In genomic region chr21:33973268-33973667, GRCh38 we compare ENCODE assay signal across 1 cellular context.
TF ChIP-seq lines count a peak whose summit lies in the region.

No MANE protein-coding gene starts in this region.

TF ChIP-seq in K562, 482 proteins besides CTCF, POLR2A, EP300 and RAD21 (continued from another document):
- no peak for TF ChIP-seq HMGXB4 (CRISPR knock-in tag; IDR thresholded peaks at IDR 0.05)
- no peak for TF ChIP-seq PCBP1 (IDR thresholded peaks at IDR 0.05; ENCODE audit: low read depth, low read length, poor library complexity, severe bottlenecking)
- no peak for TF ChIP-seq ZNF253 (CRISPR knock-in tag; conservative IDR thresholded peaks at IDR 0.05)
- TF ChIP-seq POLR2B (IDR thresholded peaks at IDR 0.05; ENCODE audit: low read depth, partially characterized antibody) = no peak
- TF ChIP-seq RFX1 (IDR thresholded peaks at IDR 0.05) = no peak
- TF ChIP-seq KHSRP (IDR thresholded peaks at IDR 0.05) = no peak
- TF ChIP-seq JUN (IDR thresholded peaks at IDR 0.05; ENCODE audit: borderline replicate concordance, low read depth, low read length) = no peak
- no peak for TF ChIP-seq JUN (CRISPR knock-in tag; IDR thresholded peaks at IDR 0.05; ENCODE audit: borderline replicate concordance)
- no peak for TF ChIP-seq CHCHD3 (CRISPR knock-in tag; IDR thresholded peaks at IDR 0.05)
- TF ChIP-seq ZKSCAN8 (CRISPR knock-in tag; IDR thresholded peaks at IDR 0.05) = no peak
- TF ChIP-seq DNMT1 (IDR thresholded peaks at IDR 0.05) = no peak
- no peak for TF ChIP-seq RFX5 (IDR thresholded peaks at IDR 0.05; ENCODE audit: low read depth, low read length)
- no peak for TF ChIP-seq NFATC3 (IDR thresholded peaks at IDR 0.05)
- no peak for TF ChIP-seq HNRNPH1 (optimal IDR thresholded peaks at IDR 0.05; ENCODE audit: low read depth, low read length)
- no peak for TF ChIP-seq ZBTB49 (CRISPR knock-in tag; IDR thresholded peaks at IDR 0.05; ENCODE audit: borderline replicate concordance)
- TF ChIP-seq FOXJ2 (tag; IDR thresholded peaks at IDR 0.05) = no peak
- no peak for TF ChIP-seq HINFP (tag; conservative IDR thresholded peaks at IDR 0.05; ENCODE audit: low read depth)
